22 cellular contexts compared by ENCODE assay signal in genomic region chr13:104937881-104938280, GRCh38.
"Had no signal": no experiment of that assay in that cellular context is flagged by ENCODE, and none has a peak within 500 bp of the region (broad histone marks: within the 10 kb centered on the region; RNA-seq: fewer than 3 reads in every experiment).

No MANE protein-coding gene starts in this region.

- H3K9me3 ChIP-seq: adrenal gland, vagina had no signal

- H3K27ac ChIP-seq: adrenal gland, tibial nerve, vagina had no signal

- ATAC-seq: natural killer cell treated with Interleukin-12 subunit alpha and Interleukin-12 subunit beta and Interleukin-15 and Interleukin-18, amount 100 ng/mL, for 72 hours; right cardiac atrium had no signal

- H3K36me3 ChIP-seq: adrenal gland, tibial nerve, vagina had no signal

- H3K4me3 ChIP-seq: adrenal gland, tibial nerve, vagina had no signal

- H3K27me3 ChIP-seq: adrenal gland, tibial nerve, vagina had no signal

- H3K4me1 ChIP-seq: adrenal gland, tibial nerve, vagina had no signal

- DNase-seq: activated CD4-positive, alpha-beta memory T cell treated with anti-CD3 and anti-CD28 coated beads, Interleukin-2, amount 10 ng/mL, durations not matched to agents 7 days and 5 days; activated CD4-positive, alpha-beta T cell treated with anti-CD3 and anti-CD28 coated beads for 4 hours; activated effector memory CD4-positive, alpha-beta T cell treated with Interleukin-2 at 50 U/mL for 16 hours; activated naive CD4-positive, alpha-beta T cell treated with anti-CD3 and anti-CD28 coated beads, Interleukin-2, amount 50 U/mL, for 16 hours; activated T-cell treated with anti-CD3 and anti-CD28 coated beads, Interleukin-2, amount 50 U/mL, for 24 hours; adrenal gland; cortex of kidney; effector CD8-positive, alpha-beta T cell; foreskin fibroblast; kidney glomerular epithelial cell; mesenchymal stem cell; nucleus accumbens; right cardiac atrium; small intestine; stimulated activated CD4-positive, alpha-beta T cell treated with anti-CD3 and anti-CD28 coated beads, Interleukin-4, amount 100 ng/mL, for 4 hours; stimulated activated CD8-positive, alpha-beta memory T cell treated with anti-CD3 and anti-CD28 coated beads, Interleukin-4, amount 100 ng/mL, for 48 hours; stimulated activated naive CD4-positive, alpha-beta T cell treated with Interleukin-2 at 50 U/mL for 16 hours; substantia nigra had no signal

- FAIRE-seq: endothelial cell of umbilical vein, small intestine had no signal
